ENCODE assay signal across 16 cellular contexts in genomic region chr10:33799944-33800323, GRCh38.
"Had no signal": no experiment of that assay in that cellular context is flagged by ENCODE, and none has a peak within 500 bp of the region (broad histone marks: within the 10 kb centered on the region; RNA-seq: fewer than 3 reads in every experiment).

No MANE protein-coding gene starts in this region.

- H3K27me3 Mint-ChIP-seq: activated CD4-positive, alpha-beta T cell treated with anti-CD3 and anti-CD28 coated beads, Interleukin-2, amount 10 ng/mL, durations not matched to agents 24 days and 14 days; activated naive CD8-positive, alpha-beta T cell treated with anti-CD3 and anti-CD28 coated beads, Interleukin-2, amount 50 U/mL, for 24 hours; effector memory CD8-positive, alpha-beta T cell; memory B cell had no signal

- DNase-seq: activated CD4-positive, alpha-beta T cell treated with anti-CD3 and anti-CD28 coated beads, Interleukin-2, amount 10 ng/mL, durations not matched to agents 24 days and 14 days; activated CD4-positive, CD25-positive, alpha-beta regulatory T cell; activated CD8-positive, alpha-beta T cell treated with anti-CD3 and anti-CD28 coated beads, Interleukin-2, amount 10 ng/mL, durations not matched to agents 7 days and 5 days; activated naive CD4-positive, alpha-beta T cell treated with anti-CD3 and anti-CD28 coated beads for 36 hours; activated naive CD8-positive, alpha-beta T cell treated with anti-CD3 and anti-CD28 coated beads, Interleukin-2, amount 50 U/mL, for 24 hours; activated T-cell treated with anti-CD3 and anti-CD28 coated beads, Interleukin-2, amount 50 U/mL, for 4 hours; aorta; effector memory CD8-positive, alpha-beta T cell; left lung; naive thymus-derived CD4-positive, alpha-beta T cell; SK-N-SH; stimulated activated CD8-positive, alpha-beta memory T cell treated with anti-CD3 and anti-CD28 coated beads, Interleukin-4, amount 100 ng/mL, for 48 hours; stimulated activated naive CD4-positive, alpha-beta T cell; thyroid gland had no signal

- H3K27ac Mint-ChIP-seq: activated CD4-positive, alpha-beta T cell treated with anti-CD3 and anti-CD28 coated beads, Interleukin-2, amount 10 ng/mL, durations not matched to agents 24 days and 14 days; activated CD8-positive, alpha-beta T cell treated with anti-CD3 and anti-CD28 coated beads, Interleukin-2, amount 10 ng/mL, durations not matched to agents 7 days and 5 days; activated naive CD4-positive, alpha-beta T cell treated with anti-CD3 and anti-CD28 coated beads for 36 hours; activated naive CD8-positive, alpha-beta T cell treated with anti-CD3 and anti-CD28 coated beads, Interleukin-2, amount 50 U/mL, for 24 hours; effector memory CD8-positive, alpha-beta T cell; memory B cell; naive thymus-derived CD4-positive, alpha-beta T cell had no signal

- H3K27ac ChIP-seq: left lung, thyroid gland had no signal

- H3K4me1 ChIP-seq: left lung, thyroid gland had no signal

- H3K9me3 ChIP-seq: left lung, pancreas, SK-N-SH, thyroid gland had no signal

- H3K4me1 Mint-ChIP-seq: activated CD4-positive, alpha-beta T cell treated with anti-CD3 and anti-CD28 coated beads, Interleukin-2, amount 10 ng/mL, durations not matched to agents 24 days and 14 days; activated naive CD8-positive, alpha-beta T cell treated with anti-CD3 and anti-CD28 coated beads, Interleukin-2, amount 50 U/mL, for 24 hours; memory B cell had no signal

- H3K4me3 ChIP-seq: left lung, pancreas, thyroid gland had no signal

- H3K4me3 Mint-ChIP-seq: activated CD4-positive, alpha-beta T cell treated with anti-CD3 and anti-CD28 coated beads, Interleukin-2, amount 10 ng/mL, durations not matched to agents 24 days and 14 days; activated CD8-positive, alpha-beta T cell treated with anti-CD3 and anti-CD28 coated beads, Interleukin-2, amount 10 ng/mL, durations not matched to agents 7 days and 5 days; activated naive CD4-positive, alpha-beta T cell treated with anti-CD3 and anti-CD28 coated beads for 36 hours; activated naive CD8-positive, alpha-beta T cell treated with anti-CD3 and anti-CD28 coated beads, Interleukin-2, amount 50 U/mL, for 24 hours; activated T-cell treated with anti-CD3 and anti-CD28 coated beads, Interleukin-2, amount 50 U/mL, for 4 hours; effector memory CD8-positive, alpha-beta T cell; memory B cell; naive thymus-derived CD4-positive, alpha-beta T cell had no signal

- ATAC-seq: activated CD8-positive, alpha-beta T cell treated with anti-CD3 and anti-CD28 coated beads, Interleukin-2, amount 10 ng/mL, durations not matched to agents 7 days and 5 days; activated naive CD8-positive, alpha-beta T cell treated with anti-CD3 and anti-CD28 coated beads, Interleukin-2, amount 50 U/mL, for 24 hours; activated T-cell treated with anti-CD3 and anti-CD28 coated beads, Interleukin-2, amount 50 U/mL, for 4 hours; effector memory CD8-positive, alpha-beta T cell; left lung; naive thymus-derived CD4-positive, alpha-beta T cell had no signal

- H3K36me3 ChIP-seq: left lung, pancreas, thyroid gland had no signal

- H3K27me3 ChIP-seq: left lung, pancreas, thyroid gland had no signal

- H3K36me3 Mint-ChIP-seq: memory B cell; naive thymus-derived CD4-positive, alpha-beta T cell had no signal

- H3K9me3 Mint-ChIP-seq: activated CD4-positive, alpha-beta T cell treated with anti-CD3 and anti-CD28 coated beads, Interleukin-2, amount 10 ng/mL, durations not matched to agents 24 days and 14 days; activated naive CD4-positive, alpha-beta T cell treated with anti-CD3 and anti-CD28 coated beads for 36 hours; activated naive CD8-positive, alpha-beta T cell treated with anti-CD3 and anti-CD28 coated beads, Interleukin-2, amount 50 U/mL, for 24 hours; activated T-cell treated with anti-CD3 and anti-CD28 coated beads, Interleukin-2, amount 50 U/mL, for 4 hours; effector memory CD8-positive, alpha-beta T cell had no signal
